ENCODE assay signal across 4 cellular contexts in genomic region chr10:101658910-101659309, GRCh38.
"Had no signal": no experiment of that assay in that cellular context is flagged by ENCODE, and none has a peak within 500 bp of the region (broad histone marks: within the 10 kb centered on the region; RNA-seq: fewer than 3 reads in every experiment).

No MANE protein-coding gene starts in this region.

- H3K4me3 ChIP-seq: GM23338 had no signal

- H3K4me3 Mint-ChIP-seq: GM23338, H9, IgD-negative memory B cell had no signal

- H3K27ac Mint-ChIP-seq: GM23338, H9 had no signal

- H3K9me3 Mint-ChIP-seq: GM23338, H9, IgD-negative memory B cell had no signal

- ATAC-seq: GM23338 had no signal

- H3K27me3 Mint-ChIP-seq: IgD-negative memory B cell had no signal

- DNase-seq: H9, HCEC 1CT had no signal
